In the genomic region with DNA sequence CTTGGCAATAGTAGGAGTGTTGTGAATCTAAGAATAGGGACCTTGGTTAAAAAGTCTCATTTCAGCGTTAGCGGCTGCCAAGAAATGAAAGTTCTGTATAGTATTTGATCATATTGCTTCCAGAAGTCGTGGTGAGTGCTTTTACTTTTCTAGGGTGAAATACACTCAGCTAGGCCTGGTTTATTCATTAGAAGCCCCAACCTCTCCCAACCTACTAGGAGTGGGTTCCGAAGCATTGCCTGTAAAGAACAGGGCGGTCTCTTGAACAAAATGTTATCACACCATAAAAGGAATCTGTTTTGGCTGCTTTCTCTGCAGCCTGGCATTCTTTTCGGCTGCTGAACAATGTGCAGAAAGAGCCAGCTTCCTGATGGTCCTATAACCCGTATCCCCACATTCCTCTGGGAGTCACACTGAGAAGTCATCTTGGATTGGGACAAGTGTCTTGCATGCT, we compare ENCODE assay signal across 2 cellular contexts.
TF ChIP-seq lines count a peak whose summit lies in the region.

No MANE protein-coding gene starts in this region.

TF ChIP-seq in liver, 16 proteins besides CTCF, POLR2A, EP300 and RAD21 (continued from another document):
- TF ChIP-seq, protein P1, sequence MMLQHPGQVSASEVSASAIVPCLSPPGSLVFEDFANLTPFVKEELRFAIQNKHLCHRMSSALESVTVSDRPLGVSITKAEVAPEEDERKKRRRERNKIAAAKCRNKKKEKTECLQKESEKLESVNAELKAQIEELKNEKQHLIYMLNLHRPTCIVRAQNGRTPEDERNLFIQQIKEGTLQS (IDR thresholded peaks at IDR 0.05): no peak
TF ChIP-seq in liver: peak in this region for 2.

TF ChIP-seq in HepG2, 621 proteins besides CTCF, POLR2A, EP300 and RAD21:
- TF ChIP-seq, protein P2, sequence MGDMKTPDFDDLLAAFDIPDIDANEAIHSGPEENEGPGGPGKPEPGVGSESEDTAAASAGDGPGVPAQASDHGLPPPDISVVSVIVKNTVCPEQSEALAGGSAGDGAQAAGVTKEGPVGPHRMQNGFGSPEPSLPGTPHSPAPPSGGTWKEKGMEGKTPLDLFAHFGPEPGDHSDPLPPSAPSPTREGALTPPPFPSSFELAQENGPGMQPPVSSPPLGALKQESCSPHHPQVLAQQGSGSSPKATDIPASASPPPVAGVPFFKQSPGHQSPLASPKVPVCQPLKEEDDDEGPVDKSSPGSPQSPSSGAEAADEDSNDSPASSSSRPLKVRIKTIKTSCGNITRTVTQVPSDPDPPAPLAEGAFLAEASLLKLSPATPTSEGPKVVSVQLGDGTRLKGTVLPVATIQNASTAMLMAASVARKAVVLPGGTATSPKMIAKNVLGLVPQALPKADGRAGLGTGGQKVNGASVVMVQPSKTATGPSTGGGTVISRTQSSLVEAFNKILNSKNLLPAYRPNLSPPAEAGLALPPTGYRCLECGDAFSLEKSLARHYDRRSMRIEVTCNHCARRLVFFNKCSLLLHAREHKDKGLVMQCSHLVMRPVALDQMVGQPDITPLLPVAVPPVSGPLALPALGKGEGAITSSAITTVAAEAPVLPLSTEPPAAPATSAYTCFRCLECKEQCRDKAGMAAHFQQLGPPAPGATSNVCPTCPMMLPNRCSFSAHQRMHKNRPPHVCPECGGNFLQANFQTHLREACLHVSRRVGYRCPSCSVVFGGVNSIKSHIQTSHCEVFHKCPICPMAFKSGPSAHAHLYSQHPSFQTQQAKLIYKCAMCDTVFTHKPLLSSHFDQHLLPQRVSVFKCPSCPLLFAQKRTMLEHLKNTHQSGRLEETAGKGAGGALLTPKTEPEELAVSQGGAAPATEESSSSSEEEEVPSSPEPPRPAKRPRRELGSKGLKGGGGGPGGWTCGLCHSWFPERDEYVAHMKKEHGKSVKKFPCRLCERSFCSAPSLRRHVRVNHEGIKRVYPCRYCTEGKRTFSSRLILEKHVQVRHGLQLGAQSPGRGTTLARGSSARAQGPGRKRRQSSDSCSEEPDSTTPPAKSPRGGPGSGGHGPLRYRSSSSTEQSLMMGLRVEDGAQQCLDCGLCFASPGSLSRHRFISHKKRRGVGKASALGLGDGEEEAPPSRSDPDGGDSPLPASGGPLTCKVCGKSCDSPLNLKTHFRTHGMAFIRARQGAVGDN (CRISPR knock-in tag; IDR thresholded peaks at IDR 0.05): no peak
- TF ChIP-seq SP5 (CRISPR knock-in tag; IDR thresholded peaks at IDR 0.05; ENCODE audit: borderline replicate concordance, low read depth) (no peak), SOX13 (IDR thresholded peaks at IDR 0.05) (no peak), SOX13 (CRISPR knock-in tag; conservative IDR thresholded peaks at IDR 0.05 in 1 of 2, IDR thresholded peaks at IDR 0.05 in 1 of 2) (no peak), ZNF557 (CRISPR knock-in tag; IDR thresholded peaks at IDR 0.05) (no peak), SP2 (CRISPR knock-in tag; IDR thresholded peaks at IDR 0.05) (no peak), ZNF766 (CRISPR knock-in tag; IDR thresholded peaks at IDR 0.05; ENCODE audit: borderline replicate concordance) (no peak), PPARG (CRISPR knock-in tag; conservative IDR thresholded peaks at IDR 0.05) (no peak)
